ENCODE assay signal across 9 cellular contexts in genomic region chr10:29648114-29648982, GRCh38. TPM values are rescaled to one million over a fixed set of nuclear protein-coding genes. Genes with fewer than 3 reads are reported as not detected.
DNase-seq lines count a peak whose midpoint lies in the region; ATAC-seq and TF ChIP-seq lines count a peak whose summit lies in the region.
"Had no signal": no experiment of that assay in that cellular context is flagged by ENCODE, and none has a peak within 500 bp of the region (broad histone marks: within the 10 kb centered on the region; RNA-seq: fewer than 3 reads in every experiment).

No MANE protein-coding gene starts in this region.

- H3K27ac Mint-ChIP-seq in osteocyte (ENCODE audit: unreplicated experiment) = peak overlapping the region; percentile 97

- no peaks in the 10 kb centered on the region for H3K27me3 Mint-ChIP-seq in osteocyte (ENCODE audit: unreplicated experiment)

- no peaks in the 10 kb centered on the region for H3K27me3 ChIP-seq in effector memory CD4-positive, alpha-beta T cell (replicated peaks; ENCODE audit: control insufficient read depth, insufficient read depth, low read length, poor library complexity, severe bottlenecking)

- peak overlapping the region; percentile 45 for H3K27ac ChIP-seq in effector memory CD4-positive, alpha-beta T cell (ENCODE audit: insufficient read depth, low read length, poor library complexity, severe bottlenecking)

- H3K4me3 Mint-ChIP-seq in osteocyte (ENCODE audit: unreplicated experiment) = peak overlapping the region; percentile 43

- no peaks in the 10 kb centered on the region for H3K36me3 ChIP-seq in effector memory CD4-positive, alpha-beta T cell (ENCODE audit: control insufficient read depth, insufficient read depth, low read length)

- no peaks in the 10 kb centered on the region for H3K9me3 Mint-ChIP-seq in osteocyte (ENCODE audit: unreplicated experiment)

- H3K4me3 ChIP-seq in AG10803 (ENCODE audit: low read length) = no peak overlapping the region
- no peak overlapping the region for H3K4me3 ChIP-seq in effector memory CD4-positive, alpha-beta T cell (ENCODE audit: insufficient read depth, low read depth, low read length, poor library complexity, severe bottlenecking)

- TF ChIP-seq CTCF in AG10803 (conservative IDR thresholded peaks at IDR 0.05; ENCODE audit: low read length) (no peak), osteocyte (IDR thresholded peaks at IDR 0.05) (no peak)

- no peaks in the 10 kb centered on the region for H3K9me3 ChIP-seq in effector memory CD4-positive, alpha-beta T cell (ENCODE audit: control insufficient read depth, low read length)

- H3K4me1 Mint-ChIP-seq in osteocyte (ENCODE audit: unreplicated experiment) = peaks cover 84% of the 10 kb centered on the region

- H3K4me1 ChIP-seq in effector memory CD4-positive, alpha-beta T cell (ENCODE audit: control insufficient read depth, insufficient read depth, low read length, poor library complexity, severe bottlenecking) = peaks cover 26% of the 10 kb centered on the region

- peak; percentile 41 for DNase-seq in AG10803 (ENCODE audit: low read depth)
- DNase-seq in T-helper 22 cell (ENCODE audit: low read depth) = peak; percentile 30
- DNase-seq in effector memory CD4-positive, alpha-beta T cell = peak in 2 of 3 donors; percentile 4 to 30
- DNase-seq in osteocyte (ENCODE audit: extremely low spot score, unreplicated experiment) = no peak
- no peak for DNase-seq in anterior cingulate cortex (lab: John Stamatoyannopoulos, UW)
- no peak for DNase-seq in NCI-H128 (lab: John Stamatoyannopoulos, UW; ENCODE audit: unreplicated experiment)
- DNase-seq in DMS 273 (lab: John Stamatoyannopoulos, UW; ENCODE audit: unreplicated experiment) = no peak
- DNase-seq: NCI-H1092 treated with DMSO at 0.1 percent for 48 hours had no signal

- H3K36me3 Mint-ChIP-seq in osteocyte (ENCODE audit: unreplicated experiment) = peaks cover 40% of the 10 kb centered on the region

- ATAC-seq in GM21576 (IDR thresholded peaks at IDR 0.05; ENCODE audit: unreplicated experiment) = no peak

RNA-seq across cellular contexts. Expression of gene SVIL, which starts 13.6 kb away (rescaled TPM):
- 257 and 258 TPM in 2 replicates for total RNA-seq in osteocyte

Comparison
In these comparisons a context has a peak if more than half of its experiments do, and no peak if none do; other contexts are left out.
1. DNase-seq: peak in AG10803 (single experiment), T-helper 22 cell (single experiment) and effector memory CD4-positive, alpha-beta T cell (2 of 3); none in osteocyte (single experiment), anterior cingulate cortex (0 of 58), NCI-H128 (single experiment) and DMS 273 (single experiment).